In the genomic region with DNA sequence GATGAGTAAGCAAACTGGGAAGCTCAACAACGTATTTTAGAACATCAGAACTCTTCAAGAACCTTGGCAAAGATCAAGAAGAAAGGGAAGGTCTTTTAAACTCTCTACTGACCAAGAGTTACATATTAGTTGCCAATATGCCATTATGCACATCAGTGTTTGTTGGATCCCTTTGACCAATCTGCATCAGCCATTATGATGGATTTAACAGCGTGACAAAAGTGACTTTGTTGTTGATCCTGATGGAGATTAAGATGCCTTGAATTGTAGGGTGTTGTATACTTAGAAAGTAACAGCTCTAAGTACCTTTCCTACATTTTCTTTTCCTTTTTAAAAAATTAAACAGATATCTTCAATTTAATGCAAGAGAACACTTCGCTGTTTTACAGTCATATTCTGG, we compare ENCODE assay signal across 39 cellular contexts.
"Had no signal": no experiment of that assay in that cellular context is flagged by ENCODE, and none has a peak within 500 bp of the region (broad histone marks: within the 10 kb centered on the region; RNA-seq: fewer than 3 reads in every experiment).

No MANE protein-coding gene starts in this region.

- DNase-seq: activated CD4-positive, alpha-beta memory T cell treated with anti-CD3 and anti-CD28 coated beads, Interleukin-2, amount 10 ng/mL, durations not matched to agents 7 days and 5 days; activated CD4-positive, alpha-beta T cell treated with anti-CD3 and anti-CD28 coated beads for 1 hour; activated CD4-positive, alpha-beta T cell treated with anti-CD3 and anti-CD28 coated beads for 36 hours; activated CD4-positive, alpha-beta T cell treated with anti-CD3 and anti-CD28 coated beads for 48 hours; activated CD4-positive, alpha-beta T cell treated with anti-CD3 and anti-CD28 coated beads, Interleukin-2, amount 10 ng/mL, durations not matched to agents 7 days and 5 days; activated CD4-positive, alpha-beta T cell treated with anti-CD3 and anti-CD28 coated beads, Interleukin-2, amount 50 U/mL, for 48 hours; activated CD4-positive, CD25-positive, alpha-beta regulatory T cell; activated CD8-positive, alpha-beta memory T cell treated with anti-CD3 and anti-CD28 coated beads for 24 hours; activated CD8-positive, alpha-beta memory T cell treated with anti-CD3 and anti-CD28 coated beads, Interleukin-2, amount 10 ng/mL, durations not matched to agents 7 days and 5 days; activated CD8-positive, alpha-beta memory T cell treated with anti-CD3 and anti-CD28 coated beads, Interleukin-2, amount 50 U/mL, for 48 hours; activated CD8-positive, alpha-beta T cell treated with anti-CD3 and anti-CD28 coated beads, Interleukin-2, amount 10 ng/mL, durations not matched to agents 7 days and 5 days; activated effector memory CD4-positive, alpha-beta T cell treated with Interleukin-2 at 50 U/mL for 16 hours; activated gamma-delta T cell; activated naive CD4-positive, alpha-beta T cell treated with anti-CD3 and anti-CD28 coated beads, Interleukin-2, amount 10 ng/mL, durations not matched to agents 7 days and 5 days; activated naive CD4-positive, alpha-beta T cell treated with Interleukin-2 at 50 U/mL for 16 hours; activated naive CD8-positive, alpha-beta T cell treated with anti-CD3 and anti-CD28 coated beads, Interleukin-2, amount 10 ng/mL, durations not matched to agents 7 days and 5 days; activated naive CD8-positive, alpha-beta T cell treated with anti-CD3 and anti-CD28 coated beads, Interleukin-2, amount 50 U/mL, for 24 hours; activated T-cell treated with anti-CD3 and anti-CD28 coated beads, Interleukin-2, amount 50 U/mL, for 24 hours; activated T-cell treated with anti-CD3 and anti-CD28 coated beads, Interleukin-2, amount 50 U/mL, for 48 hours; amygdala; anterior cingulate cortex; caudate nucleus; cerebellar nuclear complex; T-helper 1 cell; T-helper 2 cell; T-helper 9 cell had no signal

- H3K27ac Mint-ChIP-seq: activated CD4-positive, alpha-beta memory T cell treated with anti-CD3 and anti-CD28 coated beads, Interleukin-2, amount 10 ng/mL, durations not matched to agents 7 days and 5 days; activated CD4-positive, alpha-beta T cell treated with anti-CD3 and anti-CD28 coated beads for 36 hours; activated CD4-positive, alpha-beta T cell treated with anti-CD3 and anti-CD28 coated beads, Interleukin-2, amount 10 ng/mL, durations not matched to agents 7 days and 5 days; activated CD8-positive, alpha-beta memory T cell treated with anti-CD3 and anti-CD28 coated beads, Interleukin-2, amount 10 ng/mL, durations not matched to agents 7 days and 5 days; activated CD8-positive, alpha-beta T cell treated with anti-CD3 and anti-CD28 coated beads, Interleukin-2, amount 10 ng/mL, durations not matched to agents 7 days and 5 days; activated naive CD4-positive, alpha-beta T cell treated with anti-CD3 and anti-CD28 coated beads, Interleukin-2, amount 10 ng/mL, durations not matched to agents 7 days and 5 days; activated naive CD4-positive, alpha-beta T cell treated with anti-CD3 and anti-CD28 coated beads, Interleukin-2, amount 50 U/mL, for 24 hours; activated naive CD8-positive, alpha-beta T cell; activated naive CD8-positive, alpha-beta T cell treated with anti-CD3 and anti-CD28 coated beads, Interleukin-2, amount 10 ng/mL, durations not matched to agents 7 days and 5 days; activated naive CD8-positive, alpha-beta T cell treated with anti-CD3 and anti-CD28 coated beads, Interleukin-2, amount 50 U/mL, for 24 hours; activated T-cell treated with anti-CD3 and anti-CD28 coated beads, Interleukin-2, amount 50 U/mL, for 24 hours; activated T-helper 2 cell treated with anti-CD3 and anti-CD28 coated beads, Interferon-gamma antibody, Interleukin-2, Interleukin-4, amounts not matched to agents 10 μg/mL and 5 μg/mL and 100 μg/mL, durations not matched to agents 14 hours and 24 hours and 36 hours; brain; T-helper 1 cell treated with Interleukin-12 subunit alpha and Interleukin-12 subunit beta and Interleukin-4 antibody, amounts not matched to agents 30 μg/mL and 1 μg/mL, for 36 hours; T-helper 2 cell treated with Interferon-gamma antibody and Interleukin-4, amounts not matched to agents 5 μg/mL and 100 μg/mL, for 36 hours had no signal

- H3K9me3 ChIP-seq: ascending aorta had no signal

- H3K27me3 Mint-ChIP-seq: activated CD4-positive, alpha-beta memory T cell treated with anti-CD3 and anti-CD28 coated beads, Interleukin-2, amount 10 ng/mL, durations not matched to agents 7 days and 5 days; activated CD4-positive, alpha-beta T cell treated with anti-CD3 and anti-CD28 coated beads for 36 hours; activated CD4-positive, alpha-beta T cell treated with anti-CD3 and anti-CD28 coated beads, Interleukin-2, amount 10 ng/mL, durations not matched to agents 7 days and 5 days; activated CD8-positive, alpha-beta memory T cell treated with anti-CD3 and anti-CD28 coated beads, Interleukin-2, amount 10 ng/mL, durations not matched to agents 7 days and 5 days; activated naive CD4-positive, alpha-beta T cell treated with anti-CD3 and anti-CD28 coated beads, Interleukin-2, amount 10 ng/mL, durations not matched to agents 7 days and 5 days; activated naive CD4-positive, alpha-beta T cell treated with anti-CD3 and anti-CD28 coated beads, Interleukin-2, amount 50 U/mL, for 24 hours; activated naive CD8-positive, alpha-beta T cell; activated naive CD8-positive, alpha-beta T cell treated with anti-CD3 and anti-CD28 coated beads, Interleukin-2, amount 10 ng/mL, durations not matched to agents 7 days and 5 days; activated naive CD8-positive, alpha-beta T cell treated with anti-CD3 and anti-CD28 coated beads, Interleukin-2, amount 50 U/mL, for 24 hours; activated T-cell treated with anti-CD3 and anti-CD28 coated beads, Interleukin-2, amount 50 U/mL, for 24 hours; brain; central memory CD8-positive, alpha-beta T cell had no signal

- H3K9me3 Mint-ChIP-seq: activated CD4-positive, alpha-beta memory T cell treated with anti-CD3 and anti-CD28 coated beads, Interleukin-2, amount 10 ng/mL, durations not matched to agents 7 days and 5 days; activated CD4-positive, alpha-beta T cell treated with anti-CD3 and anti-CD28 coated beads, Interleukin-2, amount 10 ng/mL, durations not matched to agents 7 days and 5 days; activated naive CD4-positive, alpha-beta T cell treated with anti-CD3 and anti-CD28 coated beads, Interleukin-2, amount 10 ng/mL, durations not matched to agents 7 days and 5 days; activated naive CD4-positive, alpha-beta T cell treated with anti-CD3 and anti-CD28 coated beads, Interleukin-2, amount 50 U/mL, for 24 hours; activated naive CD8-positive, alpha-beta T cell treated with anti-CD3 and anti-CD28 coated beads, Interleukin-2, amount 10 ng/mL, durations not matched to agents 7 days and 5 days; activated naive CD8-positive, alpha-beta T cell treated with anti-CD3 and anti-CD28 coated beads, Interleukin-2, amount 50 U/mL, for 24 hours; activated T-cell treated with anti-CD3 and anti-CD28 coated beads, Interleukin-2, amount 50 U/mL, for 24 hours; activated T-helper 2 cell treated with anti-CD3 and anti-CD28 coated beads, Interferon-gamma antibody, Interleukin-2, Interleukin-4, amounts not matched to agents 10 μg/mL and 5 μg/mL and 100 μg/mL, durations not matched to agents 14 hours and 24 hours and 36 hours; brain; central memory CD8-positive, alpha-beta T cell; T-helper 1 cell treated with Interleukin-12 subunit alpha and Interleukin-12 subunit beta and Interleukin-4 antibody, amounts not matched to agents 30 μg/mL and 1 μg/mL, for 36 hours; T-helper 2 cell treated with Interferon-gamma antibody and Interleukin-4, amounts not matched to agents 5 μg/mL and 100 μg/mL, for 36 hours had no signal

- H3K4me1 ChIP-seq: ascending aorta had no signal

- H3K4me3 Mint-ChIP-seq: activated CD4-positive, alpha-beta memory T cell treated with anti-CD3 and anti-CD28 coated beads, Interleukin-2, amount 10 ng/mL, durations not matched to agents 7 days and 5 days; activated CD4-positive, alpha-beta T cell treated with anti-CD3 and anti-CD28 coated beads for 36 hours; activated CD4-positive, alpha-beta T cell treated with anti-CD3 and anti-CD28 coated beads, Interleukin-2, amount 10 ng/mL, durations not matched to agents 7 days and 5 days; activated CD8-positive, alpha-beta memory T cell treated with anti-CD3 and anti-CD28 coated beads, Interleukin-2, amount 10 ng/mL, durations not matched to agents 7 days and 5 days; activated CD8-positive, alpha-beta T cell treated with anti-CD3 and anti-CD28 coated beads, Interleukin-2, amount 10 ng/mL, durations not matched to agents 7 days and 5 days; activated naive CD4-positive, alpha-beta T cell treated with anti-CD3 and anti-CD28 coated beads, Interleukin-2, amount 10 ng/mL, durations not matched to agents 7 days and 5 days; activated naive CD4-positive, alpha-beta T cell treated with anti-CD3 and anti-CD28 coated beads, Interleukin-2, amount 50 U/mL, for 24 hours; activated naive CD8-positive, alpha-beta T cell; activated naive CD8-positive, alpha-beta T cell treated with anti-CD3 and anti-CD28 coated beads, Interleukin-2, amount 10 ng/mL, durations not matched to agents 7 days and 5 days; activated naive CD8-positive, alpha-beta T cell treated with anti-CD3 and anti-CD28 coated beads, Interleukin-2, amount 50 U/mL, for 24 hours; activated T-cell treated with anti-CD3 and anti-CD28 coated beads, Interleukin-2, amount 50 U/mL, for 24 hours; brain; central memory CD8-positive, alpha-beta T cell; T-helper 1 cell treated with Interleukin-12 subunit alpha and Interleukin-12 subunit beta and Interleukin-4 antibody, amounts not matched to agents 30 μg/mL and 1 μg/mL, for 36 hours; T-helper 2 cell treated with Interferon-gamma antibody and Interleukin-4, amounts not matched to agents 5 μg/mL and 100 μg/mL, for 36 hours had no signal

- H3K27me3 ChIP-seq: ascending aorta, cardiac muscle cell had no signal

- H3K4me1 Mint-ChIP-seq: activated CD4-positive, alpha-beta memory T cell treated with anti-CD3 and anti-CD28 coated beads, Interleukin-2, amount 10 ng/mL, durations not matched to agents 7 days and 5 days; activated CD4-positive, alpha-beta T cell treated with anti-CD3 and anti-CD28 coated beads, Interleukin-2, amount 10 ng/mL, durations not matched to agents 7 days and 5 days; activated CD8-positive, alpha-beta memory T cell treated with anti-CD3 and anti-CD28 coated beads, Interleukin-2, amount 10 ng/mL, durations not matched to agents 7 days and 5 days; activated naive CD4-positive, alpha-beta T cell treated with anti-CD3 and anti-CD28 coated beads, Interleukin-2, amount 10 ng/mL, durations not matched to agents 7 days and 5 days; activated naive CD4-positive, alpha-beta T cell treated with anti-CD3 and anti-CD28 coated beads, Interleukin-2, amount 50 U/mL, for 24 hours; activated naive CD8-positive, alpha-beta T cell treated with anti-CD3 and anti-CD28 coated beads, Interleukin-2, amount 10 ng/mL, durations not matched to agents 7 days and 5 days; activated naive CD8-positive, alpha-beta T cell treated with anti-CD3 and anti-CD28 coated beads, Interleukin-2, amount 50 U/mL, for 24 hours; brain; central memory CD8-positive, alpha-beta T cell had no signal

- ATAC-seq: activated CD4-positive, alpha-beta T cell treated with anti-CD3 and anti-CD28 coated beads for 36 hours; activated CD4-positive, CD25-positive, alpha-beta regulatory T cell treated with anti-CD3 and anti-CD28 coated beads, Interleukin-2, amount 50 U/mL, for 24 hours; activated CD8-positive, alpha-beta memory T cell treated with anti-CD3 and anti-CD28 coated beads, Interleukin-2, amount 10 ng/mL, durations not matched to agents 7 days and 5 days; activated CD8-positive, alpha-beta T cell treated with anti-CD3 and anti-CD28 coated beads, Interleukin-2, amount 10 ng/mL, durations not matched to agents 7 days and 5 days; activated naive CD8-positive, alpha-beta T cell treated with anti-CD3 and anti-CD28 coated beads, Interleukin-2, amount 50 U/mL, for 24 hours had no signal

- H3K27ac ChIP-seq: ascending aorta, cardiac muscle cell, VCaP had no signal

- FAIRE-seq: bronchial epithelial cell, TTC549 had no signal

- H3K4me3 ChIP-seq: ascending aorta, cardiac muscle cell had no signal
